9 cellular contexts compared by ENCODE assay signal in the genomic region with DNA sequence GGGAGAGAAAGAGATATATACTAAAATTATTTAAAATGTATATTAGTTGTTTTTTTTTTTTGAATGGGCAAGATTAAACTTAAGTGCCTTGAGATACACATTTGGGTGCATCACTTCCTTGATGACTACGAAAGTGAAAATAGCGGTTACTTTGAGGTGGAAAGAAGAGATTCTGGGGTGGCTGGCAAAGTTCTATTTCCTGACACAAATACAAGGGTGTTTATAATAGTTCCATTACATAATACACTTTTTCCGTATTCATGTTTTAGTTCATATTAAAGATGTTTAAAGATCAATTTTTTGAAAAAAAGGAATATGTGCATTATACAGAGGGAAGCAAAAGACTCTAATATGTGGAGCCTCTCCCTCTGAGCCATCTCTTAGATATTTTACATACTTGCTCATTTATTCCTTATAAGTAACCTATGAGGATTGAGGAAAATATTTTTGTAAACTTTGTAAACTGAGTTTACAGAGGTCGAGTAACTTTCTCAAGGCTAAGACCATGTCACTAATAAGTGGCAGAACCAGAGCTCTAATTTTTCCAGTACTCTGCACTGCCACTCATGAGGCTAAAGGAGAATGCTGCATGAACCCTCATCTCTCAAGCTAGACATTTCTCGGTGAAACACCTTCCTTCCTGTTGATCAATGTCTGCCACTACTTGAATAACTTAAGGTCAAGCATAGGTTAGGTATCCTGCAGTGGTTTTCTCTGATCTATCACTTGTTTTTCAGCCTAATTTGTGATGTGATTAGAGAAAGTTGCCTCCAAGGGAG.
DNase-seq lines count a peak whose midpoint lies in the region; ATAC-seq lines count a peak whose summit lies in the region.
"Had no signal": no experiment of that assay in that cellular context is flagged by ENCODE, and none has a peak within 500 bp of the region (broad histone marks: within the 10 kb centered on the region; RNA-seq: fewer than 3 reads in every experiment).

No MANE protein-coding gene starts in this region.

- CTCF ChIA-PET in activated naive CD4-positive, alpha-beta T cell treated with anti-CD3 and anti-CD28 coated beads, Interleukin-2, amount 10 ng/mL, durations not matched to agents 7 days and 5 days (lab: Charles Lee) = interaction anchor here (0.9 to 1.8 kb wide), 4 partner anchors 11 to 34 kb away, joined by 4 to 8 read pairs (median 4); no protein-coding TSS in a partner anchor

- peak overlapping the region; percentile 60 for H3K4me3 Mint-ChIP-seq in activated naive CD4-positive, alpha-beta T cell treated with anti-CD3 and anti-CD28 coated beads, Interleukin-2, amount 10 ng/mL, durations not matched to agents 7 days and 5 days
- peak overlapping the region; percentile 66 to 79 for H3K4me3 Mint-ChIP-seq in stimulated activated naive CD8-positive, alpha-beta T cell treated with anti-CD3 and anti-CD28 coated beads, Interleukin-15, amount 100 ng/mL, for 72 hours

- peaks cover 45% of the 10 kb centered on the region for H3K36me3 Mint-ChIP-seq in activated naive CD4-positive, alpha-beta T cell treated with anti-CD3 and anti-CD28 coated beads, Interleukin-2, amount 10 ng/mL, durations not matched to agents 7 days and 5 days

- H3K27ac Mint-ChIP-seq in activated naive CD4-positive, alpha-beta T cell treated with anti-CD3 and anti-CD28 coated beads, Interleukin-2, amount 10 ng/mL, durations not matched to agents 7 days and 5 days = peak overlapping the region; percentile 93
- H3K27ac Mint-ChIP-seq in stimulated activated naive CD8-positive, alpha-beta T cell treated with anti-CD3 and anti-CD28 coated beads, Interleukin-15, amount 100 ng/mL, for 72 hours = peak overlapping the region; percentile 88

- peaks cover 80% of the 10 kb centered on the region for H3K4me1 Mint-ChIP-seq in activated naive CD4-positive, alpha-beta T cell treated with anti-CD3 and anti-CD28 coated beads, Interleukin-2, amount 10 ng/mL, durations not matched to agents 7 days and 5 days
- peaks cover 83% of the 10 kb centered on the region for H3K4me1 Mint-ChIP-seq in stimulated activated naive CD8-positive, alpha-beta T cell treated with anti-CD3 and anti-CD28 coated beads, Interleukin-15, amount 100 ng/mL, for 72 hours

- H3K9me3 Mint-ChIP-seq in activated naive CD4-positive, alpha-beta T cell treated with anti-CD3 and anti-CD28 coated beads, Interleukin-2, amount 10 ng/mL, durations not matched to agents 7 days and 5 days = peaks cover 34% of the 10 kb centered on the region
- peaks cover 17 to 22% of the 10 kb centered on the region in 2 donors for H3K9me3 Mint-ChIP-seq in stimulated activated naive CD8-positive, alpha-beta T cell treated with anti-CD3 and anti-CD28 coated beads, Interleukin-15, amount 100 ng/mL, for 72 hours

- peak; percentile 58 for DNase-seq in activated naive CD4-positive, alpha-beta T cell treated with anti-CD3 and anti-CD28 coated beads, Interleukin-2, amount 10 ng/mL, durations not matched to agents 7 days and 5 days
- DNase-seq in activated naive CD4-positive, alpha-beta T cell treated with Interleukin-2 at 50 U/mL for 16 hours = no peak
- DNase-seq in T-helper 1 cell = peak in 3 of 5 donors; percentile 23 to 83 (median 32)
- peak in 1 of 2 donors; percentile 32 for DNase-seq in stimulated activated naive CD8-positive, alpha-beta T cell treated with anti-CD3 and anti-CD28 coated beads, Interleukin-15, amount 100 ng/mL, for 72 hours
- no peak for DNase-seq in COLO829 (ENCODE audit: low spot score)
- DNase-seq in AG08395 (ENCODE audit: low spot score) = no peak
- DNase-seq in NCI-H1092 treated with DMSO at 0.1 percent for 48 hours (lab: John Stamatoyannopoulos, UW) = no peak

- H3K27me3 Mint-ChIP-seq in activated naive CD4-positive, alpha-beta T cell treated with anti-CD3 and anti-CD28 coated beads, Interleukin-2, amount 10 ng/mL, durations not matched to agents 7 days and 5 days = no peaks in the 10 kb centered on the region
- H3K27me3 Mint-ChIP-seq in stimulated activated naive CD8-positive, alpha-beta T cell treated with anti-CD3 and anti-CD28 coated beads, Interleukin-15, amount 100 ng/mL, for 72 hours = no peaks in the 10 kb centered on the region

- ATAC-seq in HG02870 (IDR thresholded peaks at IDR 0.05; ENCODE audit: unreplicated experiment) = peak; percentile 83
- peak; percentile 89 for ATAC-seq in stimulated activated naive CD8-positive, alpha-beta T cell treated with anti-CD3 and anti-CD28 coated beads, Interleukin-15, amount 100 ng/mL, for 72 hours
- ATAC-seq: Panc1 had no signal

Comparison
In these comparisons a context has a peak if more than half of its experiments do, and no peak if none do; other contexts are left out.
1. DNase-seq: peak in activated naive CD4-positive, alpha-beta T cell treated with anti-CD3 and anti-CD28 coated beads, Interleukin-2, amount 10 ng/mL, durations not matched to agents 7 days and 5 days (single experiment) and T-helper 1 cell (3 of 5); none in activated naive CD4-positive, alpha-beta T cell treated with Interleukin-2 at 50 U/mL for 16 hours (single experiment), COLO829 (single experiment), AG08395 (single experiment) and NCI-H1092 treated with DMSO at 0.1 percent for 48 hours (single experiment).